ENCODE assay signal across 24 cellular contexts in the genomic region with DNA sequence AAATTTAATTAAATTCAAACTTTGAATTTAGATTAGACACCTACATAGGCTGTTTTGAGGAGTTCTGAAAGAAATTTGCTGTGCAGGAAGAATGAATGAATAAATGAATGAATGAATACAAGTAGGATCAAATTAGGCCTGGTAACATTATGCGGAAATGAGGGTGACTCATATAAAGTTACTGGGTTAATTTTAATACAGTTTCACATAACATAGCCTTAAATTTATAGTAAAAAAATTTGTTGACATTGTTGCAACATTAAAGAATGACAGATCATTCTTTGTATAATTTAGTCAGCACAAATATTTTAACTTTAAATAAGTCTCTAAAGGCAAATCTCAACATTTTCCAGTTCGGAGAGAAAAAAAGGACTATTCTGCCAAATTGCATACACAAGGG.
A peak's percentile ranks its signal among the peaks of the same experiment; 100 is the strongest.
DNase-seq lines count a peak whose midpoint lies in the region; ATAC-seq and TF ChIP-seq lines count a peak whose summit lies in the region.
"Had no signal": no experiment of that assay in that cellular context is flagged by ENCODE, and none has a peak within 500 bp of the region (broad histone marks: within the 10 kb centered on the region; RNA-seq: fewer than 3 reads in every experiment).

No MANE protein-coding gene starts in this region.

- no peak overlapping the region for H3K27ac Mint-ChIP-seq in activated CD8-positive, alpha-beta memory T cell treated with anti-CD3 and anti-CD28 coated beads, Interleukin-2, amount 10 ng/mL, durations not matched to agents 7 days and 5 days
- no peak overlapping the region for H3K27ac Mint-ChIP-seq in HFFc6
- H3K27ac Mint-ChIP-seq: CD14-positive monocyte; CD4-positive, alpha-beta memory T cell; CD4-positive, CD25-positive, alpha-beta regulatory T cell; CD8-positive, alpha-beta memory T cell had no signal

- H3K27me3 ChIP-seq in adipocyte (replicated peaks; ENCODE audit: control insufficient read depth, insufficient read depth, low read length): no peaks in the 10 kb centered on the region
- H3K27me3 ChIP-seq: BE2C, BLaER1 had no signal

- ATAC-seq in activated CD8-positive, alpha-beta memory T cell treated with anti-CD3 and anti-CD28 coated beads, Interleukin-2, amount 10 ng/mL, durations not matched to agents 7 days and 5 days: no peak
- no peak for ATAC-seq in activated T-cell treated with anti-CD3 and anti-CD28 coated beads, Interleukin-2, amount 50 U/mL, for 4 hours
- ATAC-seq: A549, GM12878 had no signal

- H3K4me3 ChIP-seq in adipocyte (ENCODE audit: low read length): no peak overlapping the region
- H3K4me3 ChIP-seq: A549, BLaER1, GM12878 had no signal

- DNase-seq in NCI-H2171 treated with DMSO at 0.1 percent for 48 hours (lab: John Stamatoyannopoulos, UW) (peak; percentile 65), NCI-H2171 (lab: John Stamatoyannopoulos, UW) (no peak), NCI-H1694 (lab: John Stamatoyannopoulos, UW) (peak; percentile 31), NCI-H69 (lab: John Stamatoyannopoulos, UW) (peak; percentile 37), adipocyte (ENCODE audit: low read depth) (peak; percentile 3), HFFc6 (no peak)
- no peak for DNase-seq in activated CD8-positive, alpha-beta memory T cell treated with anti-CD3 and anti-CD28 coated beads, Interleukin-2, amount 10 ng/mL, durations not matched to agents 7 days and 5 days
- DNase-seq in activated T-cell treated with anti-CD3 and anti-CD28 coated beads, Interleukin-2, amount 50 U/mL, for 4 hours: no peak
- DNase-seq: 8988T; ACHN; BE2C; CD4-positive, alpha-beta memory T cell; CD4-positive, CD25-positive, alpha-beta regulatory T cell; CD8-positive, alpha-beta memory T cell; DMS153; DMS53; DMS79; DND-41; EL; GDM1 had no signal

- no peaks in the 10 kb centered on the region for H3K4me1 ChIP-seq in adipocyte (ENCODE audit: control insufficient read depth, insufficient read depth, low read length)
- H3K4me1 ChIP-seq: A549, BE2C, BLaER1 had no signal

- no peaks in the 10 kb centered on the region for H3K36me3 Mint-ChIP-seq in activated CD8-positive, alpha-beta memory T cell treated with anti-CD3 and anti-CD28 coated beads, Interleukin-2, amount 10 ng/mL, durations not matched to agents 7 days and 5 days
- no peaks in the 10 kb centered on the region for H3K36me3 Mint-ChIP-seq in activated T-cell treated with anti-CD3 and anti-CD28 coated beads, Interleukin-2, amount 50 U/mL, for 4 hours (ENCODE audit: insufficient read depth)
- no peaks in the 10 kb centered on the region for H3K36me3 Mint-ChIP-seq in HFFc6 (ENCODE audit: low read depth)
- H3K36me3 Mint-ChIP-seq: CD14-positive monocyte; CD4-positive, alpha-beta memory T cell; CD4-positive, CD25-positive, alpha-beta regulatory T cell; CD8-positive, alpha-beta memory T cell had no signal

- CTCF ChIA-PET in activated CD8-positive, alpha-beta memory T cell treated with anti-CD3 and anti-CD28 coated beads, Interleukin-2, amount 10 ng/mL, durations not matched to agents 7 days and 5 days (lab: Charles Lee): no interaction called here

- no peak for TF ChIP-seq CTCF in HFFc6 (IDR thresholded peaks at IDR 0.05)

- no peaks in the 10 kb centered on the region for H3K9me3 Mint-ChIP-seq in activated CD8-positive, alpha-beta memory T cell treated with anti-CD3 and anti-CD28 coated beads, Interleukin-2, amount 10 ng/mL, durations not matched to agents 7 days and 5 days (ENCODE audit: low read depth)
- H3K9me3 Mint-ChIP-seq in activated T-cell treated with anti-CD3 and anti-CD28 coated beads, Interleukin-2, amount 50 U/mL, for 4 hours: peaks cover 13% of the 10 kb centered on the region
- H3K9me3 Mint-ChIP-seq in HFFc6: peaks cover 40% of the 10 kb centered on the region

- H3K4me3 Mint-ChIP-seq in activated CD8-positive, alpha-beta memory T cell treated with anti-CD3 and anti-CD28 coated beads, Interleukin-2, amount 10 ng/mL, durations not matched to agents 7 days and 5 days: no peak overlapping the region
- no peak overlapping the region for H3K4me3 Mint-ChIP-seq in activated T-cell treated with anti-CD3 and anti-CD28 coated beads, Interleukin-2, amount 50 U/mL, for 4 hours
- H3K4me3 Mint-ChIP-seq in HFFc6: no peak overlapping the region
- H3K4me3 Mint-ChIP-seq: CD14-positive monocyte; CD4-positive, alpha-beta memory T cell; CD4-positive, CD25-positive, alpha-beta regulatory T cell; CD8-positive, alpha-beta memory T cell had no signal

- no peak overlapping the region for H3K9ac ChIP-seq in adipocyte (ENCODE audit: low read length)
- H3K9ac ChIP-seq: BLaER1 had no signal

- H3K4me1 Mint-ChIP-seq in activated CD8-positive, alpha-beta memory T cell treated with anti-CD3 and anti-CD28 coated beads, Interleukin-2, amount 10 ng/mL, durations not matched to agents 7 days and 5 days: no peaks in the 10 kb centered on the region
- H3K4me1 Mint-ChIP-seq in activated T-cell treated with anti-CD3 and anti-CD28 coated beads, Interleukin-2, amount 50 U/mL, for 4 hours (ENCODE audit: low read depth): no peaks in the 10 kb centered on the region
- no peaks in the 10 kb centered on the region for H3K4me1 Mint-ChIP-seq in HFFc6 (ENCODE audit: low read depth)
- H3K4me1 Mint-ChIP-seq: CD14-positive monocyte; CD4-positive, alpha-beta memory T cell; CD8-positive, alpha-beta memory T cell had no signal

- H3K9me3 ChIP-seq in adipocyte (ENCODE audit: control insufficient read depth, low read length): peaks cover 6% of the 10 kb centered on the region
- H3K9me3 ChIP-seq: A549, BE2C had no signal

- no peaks in the 10 kb centered on the region for H3K36me3 ChIP-seq in adipocyte (ENCODE audit: control insufficient read depth, insufficient read depth, low read length, severe bottlenecking)
- H3K36me3 ChIP-seq: BE2C, BLaER1 had no signal

- H3K27me3 Mint-ChIP-seq in activated CD8-positive, alpha-beta memory T cell treated with anti-CD3 and anti-CD28 coated beads, Interleukin-2, amount 10 ng/mL, durations not matched to agents 7 days and 5 days: no peaks in the 10 kb centered on the region
- H3K27me3 Mint-ChIP-seq in activated T-cell treated with anti-CD3 and anti-CD28 coated beads, Interleukin-2, amount 50 U/mL, for 4 hours (ENCODE audit: low read depth): no peaks in the 10 kb centered on the region
- H3K27me3 Mint-ChIP-seq in HFFc6 (ENCODE audit: insufficient read depth): no peaks in the 10 kb centered on the region
- H3K27me3 Mint-ChIP-seq: CD4-positive, alpha-beta memory T cell; CD4-positive, CD25-positive, alpha-beta regulatory T cell; CD8-positive, alpha-beta memory T cell had no signal

Comparison
In these comparisons a context has a peak if more than half of its experiments do, and no peak if none do; other contexts are left out.
1. DNase-seq: peak in NCI-H2171 treated with DMSO at 0.1 percent for 48 hours (single experiment), NCI-H1694 (single experiment), NCI-H69 (single experiment) and adipocyte (single experiment); none in NCI-H2171 (single experiment), activated CD8-positive, alpha-beta memory T cell treated with anti-CD3 and anti-CD28 coated beads, Interleukin-2, amount 10 ng/mL, durations not matched to agents 7 days and 5 days (single experiment), activated T-cell treated with anti-CD3 and anti-CD28 coated beads, Interleukin-2, amount 50 U/mL, for 4 hours (single experiment) and HFFc6 (single experiment).